ENCODE assay signal across 9 cellular contexts in genomic region chr4:2799444-2799911, GRCh38. TPM values are rescaled to one million over a fixed set of nuclear protein-coding genes. Genes with fewer than 3 reads are reported as not detected.
DNase-seq lines count a peak whose midpoint lies in the region; ATAC-seq and TF ChIP-seq lines count a peak whose summit lies in the region.
"Had no signal": no experiment of that assay in that cellular context is flagged by ENCODE, and none has a peak within 500 bp of the region (broad histone marks: within the 10 kb centered on the region; RNA-seq: fewer than 3 reads in every experiment).

No MANE protein-coding gene starts in this region.

- no peak for ATAC-seq in activated T-cell treated with anti-CD3 and anti-CD28 coated beads, Interleukin-2, amount 50 U/mL, for 4 hours
- no peak for ATAC-seq in lung (ENCODE audit: insufficient read depth, low FRiP score)

- no peaks in the 10 kb centered on the region for H3K9me3 Mint-ChIP-seq in activated T-cell treated with anti-CD3 and anti-CD28 coated beads, Interleukin-2, amount 50 U/mL, for 4 hours

- in situ Hi-C loops in transverse colon (cut with MboI; ENCODE audit: low pct_ligation_motif_present in 1 of 4, low pct_unique_long_range_greater_than_20kb in 1 of 4, low sequenced_read_pairs in 3 of 4): no loop called here

- no peak for TF ChIP-seq EP300 in transverse colon (IDR thresholded peaks at IDR 0.05; ENCODE audit: low read depth)

- H3K4me1 Mint-ChIP-seq in activated T-cell treated with anti-CD3 and anti-CD28 coated beads, Interleukin-2, amount 50 U/mL, for 4 hours (ENCODE audit: low read depth): peaks cover 51% of the 10 kb centered on the region

- H3K27me3 ChIP-seq in lung (ENCODE audit: control insufficient read depth, insufficient read depth): no peaks in the 10 kb centered on the region
- no peaks in the 10 kb centered on the region for H3K27me3 ChIP-seq in transverse colon

- WGBS in adipose tissue, 3 donors: 45 to 86% (median 47%) methylated on average over 10 of the region's 10 CpGs
- 38 to 50% methylated on average over 10 of the region's 10 CpGs for WGBS in lung, 2 donors
- 82 to 100% methylated on average over 1 to 10 of the region's 10 CpGs for WGBS in transverse colon (ENCODE audit: low coverage in 1 of 2), 2 donors

- TF ChIP-seq POLR2A in transverse colon (IDR thresholded peaks at IDR 0.05): no peak

- no peaks in the 10 kb centered on the region for H3K36me3 Mint-ChIP-seq in activated T-cell treated with anti-CD3 and anti-CD28 coated beads, Interleukin-2, amount 50 U/mL, for 4 hours (ENCODE audit: insufficient read depth)

- peak overlapping the region; percentile 74 for H3K4me3 Mint-ChIP-seq in activated T-cell treated with anti-CD3 and anti-CD28 coated beads, Interleukin-2, amount 50 U/mL, for 4 hours

- no peak for DNase-seq in activated T-cell treated with anti-CD3 and anti-CD28 coated beads, Interleukin-2, amount 50 U/mL, for 4 hours
- DNase-seq in activated T-cell treated with anti-CD3 and anti-CD28 coated beads, Interleukin-2, amount 50 U/mL, for 48 hours: no peak
- DNase-seq in lung (ENCODE audit: low spot score) (no peak), transverse colon (peak; percentile 25), DMS79 (lab: John Stamatoyannopoulos, UW) (no peak), NCI-H526 (lab: John Stamatoyannopoulos, UW) (no peak), middle frontal gyrus (ENCODE audit: extremely low spot score, low spot score) (no peak)
- DNase-seq: T-helper 9 cell had no signal

- H3K4me1 ChIP-seq in lung (ENCODE audit: control insufficient read depth in 2 of 2, insufficient read depth in 2 of 2, low read length in 2 of 2) (peaks cover 25 to 75% of the 10 kb centered on the region in 2 donors), transverse colon (peaks cover 60 to 95% (median 79%) of the 10 kb centered on the region in 4 donors)

- intact Hi-C loops in transverse colon (cut with DNase I; ENCODE audit: low total_unique reads): no loop called here

- H3K27me3 Mint-ChIP-seq in activated T-cell treated with anti-CD3 and anti-CD28 coated beads, Interleukin-2, amount 50 U/mL, for 4 hours (ENCODE audit: low read depth): no peaks in the 10 kb centered on the region

- H3K4me3 ChIP-seq in lung: no peak overlapping the region
- H3K4me3 ChIP-seq in transverse colon: peak overlapping the region in 1 of 4 donors; percentile 9

- peaks cover 0 to 4% of the 10 kb centered on the region in 2 donors for H3K36me3 ChIP-seq in lung (ENCODE audit: control insufficient read depth in 2 of 2, insufficient read depth in 2 of 2, low read length in 2 of 2)
- no peaks in the 10 kb centered on the region for H3K36me3 ChIP-seq in transverse colon

- H3K27ac ChIP-seq in adipose tissue (ENCODE audit: low read depth, low read length) (peak overlapping the region; percentile 86), lung (ENCODE audit: low read depth in 1 of 2, low read length in 1 of 2) (peak overlapping the region; percentile 13 to 95), transverse colon (peak overlapping the region; percentile 78 to 84 (median 83))

- H3K9me3 ChIP-seq in lung (ENCODE audit: control insufficient read depth in 2 of 2, insufficient read depth in 1 of 2, low read length in 1 of 2) (no peaks in the 10 kb centered on the region), transverse colon (no peaks in the 10 kb centered on the region)

- TF ChIP-seq CTCF in lung (IDR thresholded peaks at IDR 0.05; ENCODE audit: control extremely low read depth, extremely low read depth) (no peak), transverse colon (IDR thresholded peaks at IDR 0.05) (no peak)

RNA-seq across cellular contexts. Expression of gene SH3BP2, which starts 6.6 kb away (rescaled TPM):
- 10 to 100 TPM; 72.2 to 77.9 (median 76.7) TPM for total RNA-seq in activated T-cell treated with anti-CD3 and anti-CD28 coated beads, Interleukin-2, amount 50 U/mL, for 4 hours
- polyA plus RNA-seq in adipose tissue: 10 to 100 TPM; 12.0 to 37.1 (median 24.5) TPM
- 100 to 1,000 TPM in 1 of 2 donors, 10 to 100 TPM in 1; 49.9 to 117 TPM for total RNA-seq in lung
- 10 to 100 TPM; 62.9 to 96.7 TPM for polyA plus RNA-seq in lung
- 100 to 1,000 TPM in 3 of 4 donors, 10 to 100 TPM in 1; 92.6 to 301 (median 117) TPM for total RNA-seq in transverse colon

RNA-seq across cellular contexts. Expression of gene TNIP2, which starts 43.3 kb away (rescaled TPM):
- total RNA-seq in activated T-cell treated with anti-CD3 and anti-CD28 coated beads, Interleukin-2, amount 50 U/mL, for 4 hours: 100 to 1,000 TPM in 2 of 3 donors, 10 to 100 TPM in 1; 95.4 to 116 (median 101) TPM
- 10 to 100 TPM; 18.2 to 52.9 (median 52.5) TPM for polyA plus RNA-seq in adipose tissue
- total RNA-seq in lung: 10 to 100 TPM; 30.6 to 46.3 TPM
- polyA plus RNA-seq in lung: 10 to 100 TPM; 41.2 to 82.8 TPM
- 100 to 1,000 TPM in 3 of 4 donors, 10 to 100 TPM in 1; 91.8 to 203 (median 129) TPM for total RNA-seq in transverse colon

RNA-seq across cellular contexts. Expression of gene ADD1, which starts 44.2 kb away (rescaled TPM):
- 100 to 1,000 TPM; 147 to 175 (median 153) TPM for total RNA-seq in activated T-cell treated with anti-CD3 and anti-CD28 coated beads, Interleukin-2, amount 50 U/mL, for 4 hours
- polyA plus RNA-seq in adipose tissue: 100 to 1,000 TPM in 2 of 3 donors, 10 to 100 TPM in 1; 66.5 to 270 (median 154) TPM
- 100 to 1,000 TPM; 300 to 400 TPM for total RNA-seq in lung
- 100 to 1,000 TPM; 127 to 237 TPM for polyA plus RNA-seq in lung
- 100 to 1,000 TPM; 218 to 392 (median 299) TPM for total RNA-seq in transverse colon
